Comparison of ENCODE assay signal across 7 cellular contexts in the genomic region with DNA sequence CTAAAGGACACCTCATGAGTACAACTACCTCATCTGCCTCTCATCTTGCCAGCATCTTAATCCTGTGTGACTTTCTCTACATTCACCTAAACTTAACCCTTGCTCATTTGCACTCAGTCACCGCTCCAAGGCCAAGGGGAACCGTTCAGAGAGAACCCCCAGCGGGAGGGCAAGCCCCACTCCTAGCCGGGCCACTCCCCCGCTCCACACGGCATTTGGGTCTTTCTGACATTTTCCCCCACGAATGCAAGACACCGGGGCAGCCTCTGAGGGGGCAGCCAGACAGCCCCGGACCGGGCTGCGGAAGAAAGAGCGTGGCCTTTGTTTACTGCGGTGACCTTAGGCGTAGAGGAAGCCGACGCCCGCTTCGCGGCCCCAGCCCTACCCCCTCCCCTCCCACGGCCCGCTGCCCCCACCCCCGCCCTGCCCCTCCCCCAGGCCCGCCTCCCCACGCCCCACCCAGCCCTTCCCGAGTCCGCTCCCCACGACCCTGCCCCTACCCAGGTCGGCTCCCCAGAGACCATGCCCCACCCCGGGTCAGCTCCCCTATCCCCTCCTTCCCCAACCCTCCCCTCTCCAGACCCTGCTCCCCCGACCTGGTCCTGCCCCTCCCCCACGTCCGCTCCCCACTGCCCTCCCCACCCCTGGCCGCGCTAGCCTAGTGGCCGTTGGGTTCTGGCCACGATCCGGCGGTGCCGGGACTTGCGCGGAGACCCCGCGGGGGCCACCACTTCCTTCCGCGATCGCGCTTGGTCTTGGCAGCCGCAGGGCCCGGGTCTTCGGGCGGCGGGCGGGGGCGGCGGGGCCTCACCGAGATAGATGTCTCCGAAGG. TPM values are rescaled to one million over a fixed set of nuclear protein-coding genes. Genes with fewer than 3 reads are reported as not detected.
DNase-seq lines count a peak whose midpoint lies in the region; ATAC-seq and TF ChIP-seq lines count a peak whose summit lies in the region.

No MANE protein-coding gene starts in this region.

- in situ Hi-C loops in ACHN (cut with HindIII; ENCODE audit: low pct_ligation_motif_present, low pct_unique_long_range_greater_than_20kb, low sequenced_read_pairs) = no loop called here

- DNase-seq in Kasumi-1 (lab: John Stamatoyannopoulos, UW) (peak; percentile 21 to 44), activated T-cell treated with anti-CD3 and anti-CD28 coated beads for 4 hours (peak; percentile 11), fibroblast of lung (ENCODE audit: low read depth in 2 of 2) (no peak), neural crest cell (ENCODE audit: low read depth, low spot score) (peak; percentile 23), ACHN (no peak), NCI-H524 treated with DMSO at 0.1 percent for 48 hours (lab: John Stamatoyannopoulos, UW) (no peak)

- H3K27me3 Mint-ChIP-seq in neural crest cell (ENCODE audit: low read depth) = no peaks in the 10 kb centered on the region

- no peaks in the 10 kb centered on the region for H3K9me3 Mint-ChIP-seq in neural crest cell

- H3K9ac ChIP-seq in fibroblast of lung (ENCODE audit: insufficient read depth, low read length) = peak overlapping the region; percentile 86

- peaks cover 54% of the 10 kb centered on the region for H3K79me2 ChIP-seq in fibroblast of lung (ENCODE audit: control insufficient read depth, insufficient read depth, low read length)

- H3K36me3 Mint-ChIP-seq in neural crest cell (ENCODE audit: low read depth) = peaks cover 11% of the 10 kb centered on the region

- H3K9me3 ChIP-seq in fibroblast of lung (ENCODE audit: control insufficient read depth, insufficient read depth, low read depth, low read length) = no peaks in the 10 kb centered on the region

- H3K27ac ChIP-seq in fibroblast of lung (ENCODE audit: insufficient read depth, low read length) = peak overlapping the region; percentile 95

- no peak overlapping the region for H2AFZ ChIP-seq in fibroblast of lung (ENCODE audit: low read length)

- peaks cover 44% of the 10 kb centered on the region for H3K4me1 Mint-ChIP-seq in neural crest cell

- peak overlapping the region; percentile 72 to 88 (median 78) for H3K4me3 ChIP-seq in fibroblast of lung (replicated peaks in 1 of 4; ENCODE audit: control extremely low read depth in 1 of 4, insufficient read depth in 1 of 4, low read depth in 3 of 4, low read length in 4 of 4)

- H3K4me2 ChIP-seq in fibroblast of lung (ENCODE audit: extremely low read depth, insufficient read depth, low read length) = peak overlapping the region; percentile 96

- peaks cover 16% of the 10 kb centered on the region for H3K4me1 ChIP-seq in fibroblast of lung (ENCODE audit: control insufficient read depth, extremely low read depth, insufficient read depth, low read length)

- no peaks in the 10 kb centered on the region for H3K27me3 ChIP-seq in fibroblast of lung (ENCODE audit: control insufficient read depth, insufficient read depth, low read length)

- TF ChIP-seq CTCF in fibroblast of lung (conservative IDR thresholded peaks at IDR 0.05 in 1 of 2, IDR thresholded peaks at IDR 0.05 in 1 of 2; ENCODE audit: low read depth in 1 of 2, low read length in 2 of 2) = no peak
- TF ChIP-seq CTCF in neural crest cell (conservative IDR thresholded peaks at IDR 0.05) = no peak

- ATAC-seq in GM19351 (IDR thresholded peaks at IDR 0.05; ENCODE audit: unreplicated experiment) = peak; percentile 6

- H3K27ac Mint-ChIP-seq in neural crest cell (ENCODE audit: unreplicated experiment) = peak overlapping the region; percentile 97

- peaks cover 10% of the 10 kb centered on the region for H4K20me1 ChIP-seq in fibroblast of lung (ENCODE audit: control insufficient read depth, extremely low read depth, insufficient read depth, low read length)

- H3K4me3 Mint-ChIP-seq in neural crest cell = peak overlapping the region; percentile 98

- H3K36me3 ChIP-seq in fibroblast of lung (ENCODE audit: control insufficient read depth, insufficient read depth, low read length) = peaks cover 13% of the 10 kb centered on the region

RNA-seq across cellular contexts. Expression of gene CSNK1D, which starts 0.8 kb away (rescaled TPM):
- total RNA-seq in fibroblast of lung (41.3 and 64.9 TPM in 2 replicates), neural crest cell (163 and 165 TPM in 2 replicates)
- 112 and 139 TPM in 2 replicates for polyA plus RNA-seq in fibroblast of lung
- 97.6 and 104 TPM in 2 replicates for polyA plus RNA-seq in fibroblast of lung (2012)
- 201 and 240 TPM in 2 replicates for polyA minus RNA-seq in fibroblast of lung (ENCODE audit: low replicate concordance)

RNA-seq across cellular contexts. Expression of gene SLC16A3, which starts 43.9 kb away (rescaled TPM):
- total RNA-seq in fibroblast of lung = 99.4 and 107 TPM in 2 replicates
- 36.0 and 71.0 TPM in 2 replicates for polyA plus RNA-seq in fibroblast of lung
- polyA plus RNA-seq in fibroblast of lung (2012) = 114 and 177 TPM in 2 replicates
- 65.0 and 109 TPM in 2 replicates for polyA minus RNA-seq in fibroblast of lung (ENCODE audit: low replicate concordance)
- 1.5 and 8.6 TPM in 2 replicates for total RNA-seq in neural crest cell

RNA-seq across cellular contexts. Expression of gene CD7, which starts 44.7 kb away (rescaled TPM):
- under 0.01 and 0.17 TPM in 2 replicates for total RNA-seq in fibroblast of lung
- not detected in 2 replicates for polyA plus RNA-seq in fibroblast of lung
- 0.10 TPM in 1 of 2 replicates, not detected in the other for polyA plus RNA-seq in fibroblast of lung (2012)
- 0.47 TPM in 1 of 2 replicates, not detected in the other for polyA minus RNA-seq in fibroblast of lung (ENCODE audit: low replicate concordance)
- not detected in 2 replicates for total RNA-seq in neural crest cell

Comparison
In these comparisons a context has a peak if more than half of its experiments do, and no peak if none do; other contexts are left out.
1. DNase-seq: peak in Kasumi-1 (2 of 2), activated T-cell treated with anti-CD3 and anti-CD28 coated beads for 4 hours (single experiment) and neural crest cell (single experiment); none in fibroblast of lung (0 of 2), ACHN (single experiment) and NCI-H524 treated with DMSO at 0.1 percent for 48 hours (single experiment).
2. RNA of gene SLC16A3, which starts 43.9 kb away (total RNA-seq): 99.4 to 107 TPM in fibroblast of lung; 1.5 to 8.6 TPM in neural crest cell; every median in the first group is over 10 times any median in the second.